Comparison of ENCODE assay signal across 8 cellular contexts in genomic region chr9:96418074-96418919, GRCh38. TPM values are rescaled to one million over a fixed set of nuclear protein-coding genes. Genes with fewer than 3 reads are reported as not detected.
DNase-seq lines count a peak whose midpoint lies in the region; ATAC-seq and TF ChIP-seq lines count a peak whose summit lies in the region.

ZNF367 (minus strand) TSS chr9:96418370; CDS start chr9:96418032, 338 bp downstream.

- ATAC-seq in stimulated activated naive CD8-positive, alpha-beta T cell treated with anti-CD3 and anti-CD28 coated beads, Interleukin-15, amount 100 ng/mL, for 72 hours: peak; percentile 85

- no peak for TF ChIP-seq CTCF in fibroblast of pulmonary artery (IDR thresholded peaks at IDR 0.05; ENCODE audit: low read length, missing control alignments)
- no peak for TF ChIP-seq CTCF in neural cell (IDR thresholded peaks at IDR 0.05; ENCODE audit: poor library complexity, severe bottlenecking)

- H3K27me3 ChIP-seq in HAP-1 (ENCODE audit: low read depth): no peaks in the 10 kb centered on the region
- H3K27me3 ChIP-seq in MG63: no peaks in the 10 kb centered on the region
- no peaks in the 10 kb centered on the region for H3K27me3 ChIP-seq in neural cell (ENCODE audit: insufficient read depth, low read depth, low read length)

- H3K4me2 ChIP-seq in neural cell (ENCODE audit: low read length): peak within 1 kb of the TSS; percentile 65

- TF ChIP-seq EP300 in neural cell (conservative IDR thresholded peaks at IDR 0.05; ENCODE audit: poor library complexity, severe bottlenecking): no peak

- H3K4me3 Mint-ChIP-seq in stimulated activated naive CD8-positive, alpha-beta T cell treated with anti-CD3 and anti-CD28 coated beads, Interleukin-15, amount 100 ng/mL, for 72 hours: peak within 1 kb of the TSS; percentile 88 to 91

- H2AFZ ChIP-seq in neural cell (ENCODE audit: low read depth, low read length): peak within 1 kb of the TSS; percentile 77

- peak; percentile 98 for DNase-seq in G401 (ENCODE audit: low spot score)
- DNase-seq in HAP-1 (ENCODE audit: low spot score in 2 of 2): peak; percentile 96 to 98
- peak; percentile 99 for DNase-seq in MG63
- peak; percentile 92 to 97 for DNase-seq in SHP77 (lab: John Stamatoyannopoulos, UW)
- peak; percentile 88 for DNase-seq in activated effector memory CD4-positive, alpha-beta T cell treated with Interleukin-2 at 50 U/mL for 16 hours
- DNase-seq in fibroblast of pulmonary artery (ENCODE audit: low read depth): peak; percentile 97
- DNase-seq in stimulated activated naive CD8-positive, alpha-beta T cell treated with anti-CD3 and anti-CD28 coated beads, Interleukin-15, amount 100 ng/mL, for 72 hours: peak; percentile 96

- H3F3A ChIP-seq in neural cell (ENCODE audit: insufficient read depth, low read length, poor library complexity, severe bottlenecking): no peaks in the 10 kb centered on the region

- in situ Hi-C loops in G401 (cut with HindIII; ENCODE audit: low sequenced_read_pairs): no loop called here
- in situ Hi-C loops in HAP-1 (cut with MboI; ENCODE audit: low sequenced_read_pairs): no loop called here

- no peaks in the 10 kb centered on the region for H3K9me2 ChIP-seq in neural cell (ENCODE audit: insufficient read depth, low read length)

- peak within 1 kb of the TSS; percentile 76 for H3K27ac ChIP-seq in neural cell (ENCODE audit: low read length)

- H3K9me3 ChIP-seq in HAP-1 (no peaks in the 10 kb centered on the region), MG63 (no peaks in the 10 kb centered on the region), neural cell (ENCODE audit: low read length) (no peaks in the 10 kb centered on the region)

- peaks cover 13% of the 10 kb centered on the region for H3K79me2 ChIP-seq in neural cell (replicated peaks; ENCODE audit: insufficient read depth, low read length)

- H3K4me3 ChIP-seq in HAP-1 (peak within 1 kb of the TSS; percentile 95), MG63 (peak within 1 kb of the TSS; percentile 96), fibroblast of pulmonary artery (replicated peaks; ENCODE audit: low read depth, low read length) (peak within 1 kb of the TSS; percentile 80), neural cell (ENCODE audit: low read length) (peak within 1 kb of the TSS; percentile 98)

- H3K9me3 Mint-ChIP-seq in stimulated activated naive CD8-positive, alpha-beta T cell treated with anti-CD3 and anti-CD28 coated beads, Interleukin-15, amount 100 ng/mL, for 72 hours: no peaks in the 10 kb centered on the region

- no peaks in the 10 kb centered on the region for H4K20me1 ChIP-seq in neural cell (ENCODE audit: insufficient read depth)

- H3K27me3 Mint-ChIP-seq in stimulated activated naive CD8-positive, alpha-beta T cell treated with anti-CD3 and anti-CD28 coated beads, Interleukin-15, amount 100 ng/mL, for 72 hours: no peaks in the 10 kb centered on the region

- peak within 1 kb of the TSS; percentile 73 for H3K9ac ChIP-seq in neural cell (ENCODE audit: low read length)

- no peak for TF ChIP-seq RAD21 in neural cell (conservative IDR thresholded peaks at IDR 0.05)

- H3K27ac Mint-ChIP-seq in stimulated activated naive CD8-positive, alpha-beta T cell treated with anti-CD3 and anti-CD28 coated beads, Interleukin-15, amount 100 ng/mL, for 72 hours: peak within 1 kb of the TSS; percentile 94 to 99

- H3K4me1 Mint-ChIP-seq in stimulated activated naive CD8-positive, alpha-beta T cell treated with anti-CD3 and anti-CD28 coated beads, Interleukin-15, amount 100 ng/mL, for 72 hours: peaks cover 45% of the 10 kb centered on the region

- H3K4me1 ChIP-seq in HAP-1: peaks cover 34% of the 10 kb centered on the region

- H3K36me3 ChIP-seq in HAP-1 (replicated peaks) (peaks cover 20% of the 10 kb centered on the region), MG63 (peaks cover 6% of the 10 kb centered on the region; the same call in 1 of the 2 replicates), neural cell (ENCODE audit: insufficient read depth, low read length) (no peaks in the 10 kb centered on the region)

TF ChIP-seq in neural cell, 6 proteins besides CTCF, POLR2A, EP300 and RAD21:
- TF ChIP-seq TAF1 (IDR thresholded peaks at IDR 0.05; ENCODE audit: low read depth) (peak; percentile 14), MXI1 (conservative IDR thresholded peaks at IDR 0.05; ENCODE audit: poor library complexity, severe bottlenecking) (peak; percentile 94), EZH2 (IDR thresholded peaks at IDR 0.05; ENCODE audit: borderline replicate concordance, insufficient read depth, low read length, poor library complexity, severe bottlenecking) (no peak), POLR2AphosphoS5 (IDR thresholded peaks at IDR 0.05) (peak; percentile 58), SMC3 (conservative IDR thresholded peaks at IDR 0.05; ENCODE audit: poor library complexity) (peak; percentile 36), REST (IDR thresholded peaks at IDR 0.05; ENCODE audit: borderline replicate concordance) (peak; percentile 51)

RNA-seq across cellular contexts. Expression of gene ZNF367, which starts in this region (rescaled TPM):
- total RNA-seq in G401 (2014; rRNA removed; shearing (Covaris generic)): 8.6 and 10.7 TPM in 2 replicates
- 24.0 and 25.8 TPM in 2 replicates for total RNA-seq in MG63 (2014; rRNA removed; shearing (Covaris generic); ENCODE audit: low replicate concordance)
- polyA plus RNA-seq in neural cell: 1.7 and 2.0 TPM in 2 replicates
- 3.7 and 4.2 TPM in 2 replicates for polyA minus RNA-seq in neural cell

Comparison
In these comparisons a context has a peak if more than half of its experiments do, and no peak if none do; other contexts are left out.
1. Peak in every context shown above with its lines: DNase-seq, ATAC-seq, H3K4me3 ChIP-seq and H3K27ac ChIP-seq.